1 cellular context compared by ENCODE assay signal in genomic region chr1:225146478-225146877, GRCh38.
TF ChIP-seq lines count a peak whose summit lies in the region.

No MANE protein-coding gene starts in this region.

TF ChIP-seq in SK-N-SH, 30 proteins besides CTCF, POLR2A, EP300 and RAD21:
- no peak for TF ChIP-seq FOXM1 (IDR thresholded peaks at IDR 0.05; ENCODE audit: low read depth)
- TF ChIP-seq PBX3 (IDR thresholded peaks at IDR 0.05), result no peak
- TF ChIP-seq RXRA (IDR thresholded peaks at IDR 0.05; ENCODE audit: borderline replicate concordance, low read depth), result no peak
- no peak for TF ChIP-seq USF1 (IDR thresholded peaks at IDR 0.05; ENCODE audit: borderline replicate concordance, low read depth)
- no peak for TF ChIP-seq GATA2 (CRISPR knock-in tag; IDR thresholded peaks at IDR 0.05)
- TF ChIP-seq FOSL2 (IDR thresholded peaks at IDR 0.05; ENCODE audit: borderline replicate concordance, low read depth), result no peak
- TF ChIP-seq SMC3 (IDR thresholded peaks at IDR 0.05; ENCODE audit: low read depth, low read length), result no peak
- TF ChIP-seq REST (IDR thresholded peaks at IDR 0.05; ENCODE audit: low read depth, low read length), result no peak
- TF ChIP-seq JUND (IDR thresholded peaks at IDR 0.05), result no peak
- no peak for TF ChIP-seq SIN3A (IDR thresholded peaks at IDR 0.05; ENCODE audit: borderline replicate concordance, low read depth, low read length)
- no peak for TF ChIP-seq EZH2phosphoT487 (IDR thresholded peaks at IDR 0.05; ENCODE audit: borderline replicate concordance, low read depth)
- TF ChIP-seq MXI1 (IDR thresholded peaks at IDR 0.05; ENCODE audit: low read depth, low read length), result no peak
